Comparison of ENCODE assay signal across 8 cellular contexts in the genomic region with DNA sequence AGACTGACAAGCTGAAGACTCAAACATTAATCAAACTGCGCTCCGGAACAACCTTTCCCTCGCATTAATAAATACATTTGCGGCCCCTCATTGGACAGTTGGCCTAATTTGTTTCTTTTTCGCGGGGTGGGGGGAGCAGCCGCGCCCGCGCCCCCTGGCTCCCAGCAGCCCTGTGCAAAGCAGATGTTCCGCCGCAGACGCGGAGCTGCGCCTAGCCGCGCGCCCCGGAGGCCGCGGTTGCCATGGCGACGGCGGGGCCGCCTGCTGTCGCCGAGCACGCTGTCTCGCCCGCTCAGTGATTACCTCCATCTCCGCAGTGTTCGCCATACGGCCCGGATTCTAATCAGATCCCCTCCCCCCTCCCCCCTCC. TPM values are rescaled to one million over a fixed set of nuclear protein-coding genes. Genes with fewer than 3 reads are reported as not detected.
DNase-seq lines count a peak whose midpoint lies in the region; ATAC-seq and TF ChIP-seq lines count a peak whose summit lies in the region.

No MANE protein-coding gene starts in this region.

- H3K4me3 ChIP-seq in NB4 (ENCODE audit: low read depth, low read length), result peak overlapping the region; percentile 43
- no peak overlapping the region for H3K4me3 ChIP-seq in body of pancreas

- no peaks in the 10 kb centered on the region for H3K9me3 ChIP-seq in ES-I3 (ENCODE audit: control insufficient read depth, insufficient read depth, low read length)
- H3K9me3 ChIP-seq in T-helper 17 cell (ENCODE audit: control insufficient read depth, low read length, poor library complexity, severe bottlenecking), result no peaks in the 10 kb centered on the region
- no peaks in the 10 kb centered on the region for H3K9me3 ChIP-seq in body of pancreas

- H3K4me1 Mint-ChIP-seq in T-helper 17 cell, result peaks cover 12% of the 10 kb centered on the region

- peak overlapping the region; percentile 43 for H3K27ac Mint-ChIP-seq in T-helper 17 cell

- H3K4me1 ChIP-seq in ES-I3 (ENCODE audit: insufficient read depth, low read length) (peaks cover 16% of the 10 kb centered on the region), body of pancreas (peaks cover 8% of the 10 kb centered on the region)

- H3K36me3 Mint-ChIP-seq in T-helper 17 cell (ENCODE audit: low read depth), result peaks cover 5% of the 10 kb centered on the region

- peaks cover 67% of the 10 kb centered on the region for H3K27me3 Mint-ChIP-seq in T-helper 17 cell

- WGBS in body of pancreas, 2 donors, result 0 to 1% methylated on average over 10 to 34 of the region's 34 CpGs

- H3K9ac ChIP-seq in ES-I3 (ENCODE audit: low read depth, low read length), result peak overlapping the region; percentile 50; the same call in 1 of the 2 replicates

- intact Hi-C loops in body of pancreas (cut with DNase I), result loop anchor here (10.0 kb wide), 1 partner anchor 177 kb away; a partner anchor contains a TSS

- no peaks in the 10 kb centered on the region for H3K27me3 ChIP-seq in body of pancreas

- TF ChIP-seq POLR2A in NB4 (IDR thresholded peaks at IDR 0.05; ENCODE audit: extremely low read depth, insufficient read length) (no peak), body of pancreas (IDR thresholded peaks at IDR 0.05) (no peak), GM18505 (IDR thresholded peaks at IDR 0.05; ENCODE audit: borderline replicate concordance, extremely low read depth, insufficient read depth, insufficient read length) (no peak)

- H3K36me3 ChIP-seq in ES-I3 (ENCODE audit: insufficient read depth, low read length), result no peaks in the 10 kb centered on the region
- no peaks in the 10 kb centered on the region for H3K36me3 ChIP-seq in body of pancreas (replicated peaks in 1 of 2; ENCODE audit: insufficient read depth in 1 of 2, low read depth in 2 of 2)

- no peak overlapping the region for H3K27ac ChIP-seq in body of pancreas

- H3K4me3 Mint-ChIP-seq in T-helper 17 cell, result peak overlapping the region; percentile 98

- TF ChIP-seq CTCF in NB4 (IDR thresholded peaks at IDR 0.05; ENCODE audit: low read depth, low read length) (no peak), body of pancreas (IDR thresholded peaks at IDR 0.05) (no peak)

- DNase-seq in NB4 (ENCODE audit: low read depth) (peak; percentile 70), T-helper 17 cell (peak; percentile 54 to 66 (median 64)), body of pancreas (peak; percentile 36 to 60 (median 47)), kidney tubule cell (ENCODE audit: low spot score) (peak; percentile 42), foreskin melanocyte (no peak)
- DNase-seq in stimulated activated CD4-positive, alpha-beta T cell treated with anti-CD3 and anti-CD28 coated beads, TNF-alpha, amount 100 ng/mL, for 24 hours (ENCODE audit: low read depth in 3 of 3), result peak in 2 of 3 experiments; percentile 27 to 60

- ATAC-seq in T-helper 17 cell (peak; percentile 90), body of pancreas (peak; percentile 70), GM18505 (IDR thresholded peaks at IDR 0.05; ENCODE audit: unreplicated experiment) (no peak)

RNA-seq across cellular contexts. Expression of a gene that starts 25.5 kb away (rescaled TPM):
- total RNA-seq in T-helper 17 cell (1 to 10 TPM in 1 of 2 donors, not detected in 1; 1.0 TPM), body of pancreas (10 to 100 TPM in 1 of 2 donors, 1 to 10 TPM in 1; 7.0 to 43.5 TPM)

RNA-seq across cellular contexts. Expression of a gene that starts 36.0 kb away (rescaled TPM):
- 10 to 100 TPM; 41.2 to 42.2 TPM for total RNA-seq in T-helper 17 cell
- total RNA-seq in body of pancreas, result 10 to 100 TPM; 39.4 to 74.2 TPM

RNA-seq across cellular contexts. Expression of a gene that starts 41.2 kb away (rescaled TPM):
- total RNA-seq in T-helper 17 cell (100 to 1,000 TPM; 228 to 231 TPM), body of pancreas (100 to 1,000 TPM; 209 to 588 TPM)

RNA-seq across cellular contexts. Expression of a gene that starts 54.5 kb away (rescaled TPM):
- not detected for total RNA-seq in T-helper 17 cell
- total RNA-seq in body of pancreas, result 10 to 100 TPM; 36.6 to 63.3 TPM
